Comparison of ENCODE assay signal across 10 cellular contexts in the genomic region with DNA sequence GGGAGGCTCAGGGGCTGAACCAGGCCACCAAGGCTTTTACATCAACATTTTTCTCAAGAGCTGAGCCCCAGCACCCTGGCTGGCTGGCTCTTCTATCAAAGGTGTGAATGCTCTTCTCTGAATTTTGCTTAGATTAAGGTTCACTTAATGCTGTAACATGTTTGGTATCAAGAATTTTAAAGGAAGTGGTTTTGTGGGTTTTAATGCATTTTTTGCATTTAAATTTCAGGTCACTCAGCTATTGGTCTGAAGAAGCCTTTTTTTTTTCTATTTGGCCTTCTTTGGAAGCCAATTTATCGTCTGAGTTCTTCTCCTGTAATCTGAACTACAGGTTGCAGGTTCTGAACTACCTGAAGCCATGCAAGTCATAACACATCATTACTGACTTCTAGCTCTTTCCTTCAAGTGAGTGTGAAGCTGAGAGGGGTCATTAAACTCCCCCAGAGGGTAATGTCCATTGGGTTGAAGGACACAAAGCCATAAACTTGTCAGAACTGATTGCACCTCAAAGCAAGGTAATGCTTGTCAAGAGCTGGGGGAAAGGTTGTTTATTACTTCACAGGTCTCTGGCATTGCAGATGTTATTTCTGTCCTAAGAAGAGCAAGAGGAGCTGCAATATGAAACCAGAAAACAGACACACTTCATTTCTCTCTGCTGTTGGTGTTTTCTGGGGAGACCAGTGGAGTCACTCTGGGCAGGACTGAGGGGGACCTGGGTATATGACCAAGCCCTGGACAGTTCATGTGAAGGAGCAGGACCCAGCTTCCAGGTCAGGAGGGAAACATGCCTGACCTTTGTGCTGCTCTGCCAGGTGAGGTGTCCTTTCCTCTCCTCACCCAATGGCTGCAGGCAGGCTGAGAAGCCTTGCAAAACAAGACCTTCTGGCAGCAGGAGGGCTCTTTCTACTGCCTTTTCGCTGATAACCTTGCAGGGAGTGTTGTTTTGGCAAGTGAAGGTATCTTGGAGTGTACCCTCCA. TPM values are rescaled to one million over a fixed set of nuclear protein-coding genes. Genes with fewer than 3 reads are reported as not detected.
DNase-seq lines count a peak whose midpoint lies in the region; ATAC-seq, FAIRE-seq and TF ChIP-seq lines count a peak whose summit lies in the region.
"Had no signal": no experiment of that assay in that cellular context is flagged by ENCODE, and none has a peak within 500 bp of the region (broad histone marks: within the 10 kb centered on the region; RNA-seq: fewer than 3 reads in every experiment).

No MANE protein-coding gene starts in this region.

- H3K4me2 ChIP-seq in SK-N-SH: no peak overlapping the region

- H3F3A ChIP-seq in SK-N-SH (replicated peaks; ENCODE audit: insufficient read depth): no peaks in the 10 kb centered on the region

- no peak for TF ChIP-seq RAD21 in SK-N-SH (IDR thresholded peaks at IDR 0.05; ENCODE audit: low read length)

- no peak for TF ChIP-seq EP300 in SK-N-SH (IDR thresholded peaks at IDR 0.05; ENCODE audit: borderline replicate concordance in 1 of 2, low read depth in 1 of 2, low read length in 1 of 2)

- H3K4me3 Mint-ChIP-seq in activated naive CD8-positive, alpha-beta T cell: peak overlapping the region; percentile 27
- H3K4me3 Mint-ChIP-seq: dendritic cell treated with granulocyte-macrophage colony-stimulating factor and Interleukin-4, amounts not matched to agents 40 ng/mL and 50 ng/mL, for 4 days had no signal

- no peaks in the 10 kb centered on the region for H3K27me3 ChIP-seq in small intestine (ENCODE audit: control insufficient read depth in 2 of 2, insufficient read depth in 2 of 2, low read length in 2 of 2)
- no peaks in the 10 kb centered on the region for H3K27me3 ChIP-seq in SK-N-SH (ENCODE audit: insufficient read depth)

- H3K9me2 ChIP-seq in SK-N-SH: no peaks in the 10 kb centered on the region

- no peaks in the 10 kb centered on the region for H3K9me3 Mint-ChIP-seq in activated naive CD8-positive, alpha-beta T cell (ENCODE audit: low read depth)
- H3K9me3 Mint-ChIP-seq: dendritic cell treated with granulocyte-macrophage colony-stimulating factor and Interleukin-4, amounts not matched to agents 40 ng/mL and 50 ng/mL, for 4 days had no signal

- H3K9me3 ChIP-seq in small intestine (ENCODE audit: control insufficient read depth, low read depth): no peaks in the 10 kb centered on the region
- H3K9me3 ChIP-seq in SK-N-SH: no peaks in the 10 kb centered on the region

- no peaks in the 10 kb centered on the region for H3K79me2 ChIP-seq in SK-N-SH (ENCODE audit: insufficient read depth)

- H3K9ac ChIP-seq in SK-N-SH: no peak overlapping the region

- peak; percentile 48 for ATAC-seq in HG03175 (IDR thresholded peaks at IDR 0.05; ENCODE audit: unreplicated experiment)
- ATAC-seq: Panc1 had no signal

- H3K27ac ChIP-seq in small intestine (ENCODE audit: low read depth in 1 of 2, low read length in 1 of 2) (peak overlapping the region; percentile 46 to 69), SK-N-SH (ENCODE audit: low read depth in 2 of 2, low read length in 1 of 2) (no peak overlapping the region; a peak in 1 of 4 replicates)

- peaks cover 38% of the 10 kb centered on the region for H3K4me1 Mint-ChIP-seq in activated naive CD8-positive, alpha-beta T cell (ENCODE audit: low read depth)

- WGBS in small intestine, 3 donors: 15 to 53% (median 17%) methylated on average over 2 of the region's 2 CpGs
- 89% methylated on average over 2 of the region's 2 CpGs for WGBS in SK-N-SH (ENCODE audit: low lambda C conversion rate)

- no peak overlapping the region for H2AFZ ChIP-seq in SK-N-SH (ENCODE audit: low read depth)

- peaks cover 6 to 12% of the 10 kb centered on the region in 2 donors for H3K4me1 ChIP-seq in small intestine (ENCODE audit: control insufficient read depth in 2 of 2, insufficient read depth in 1 of 2, low read depth in 1 of 2, low read length in 1 of 2)
- peaks cover 8 to 12% of the 10 kb centered on the region in 2 experiments; a peak in 3 of 4 replicates for H3K4me1 ChIP-seq in SK-N-SH (ENCODE audit: control insufficient read depth in 1 of 2, insufficient read depth in 2 of 2, low read depth in 1 of 2, low read length in 1 of 2)

- CTCF ChIA-PET in SK-N-SH (lab: Yijun Ruan, JAX): no interaction called here

- H3K4me3 ChIP-seq in small intestine (ENCODE audit: low read depth in 1 of 2, low read length in 2 of 2) (no peak overlapping the region), SK-N-SH (ENCODE audit: low read depth in 2 of 2, low read length in 1 of 2) (no peak overlapping the region)

- H3K27me3 Mint-ChIP-seq in activated naive CD8-positive, alpha-beta T cell: no peaks in the 10 kb centered on the region
- H3K27me3 Mint-ChIP-seq: dendritic cell treated with granulocyte-macrophage colony-stimulating factor and Interleukin-4, amounts not matched to agents 40 ng/mL and 50 ng/mL, for 4 days had no signal

- peaks cover 20% of the 10 kb centered on the region for H3K36me3 Mint-ChIP-seq in activated naive CD8-positive, alpha-beta T cell

- no peak for TF ChIP-seq CTCF in SK-N-SH (IDR thresholded peaks at IDR 0.05)

- H3K36me3 ChIP-seq in small intestine (ENCODE audit: control insufficient read depth in 2 of 2, insufficient read depth in 2 of 2, low read length in 2 of 2): no peaks in the 10 kb centered on the region
- no peaks in the 10 kb centered on the region for H3K36me3 ChIP-seq in SK-N-SH (replicated peaks in 1 of 2; ENCODE audit: control insufficient read depth in 1 of 2, insufficient read depth in 2 of 2, low read length in 1 of 2)

- POLR2A ChIA-PET in SK-N-SH (lab: Yijun Ruan, JAX): no interaction called here

- FAIRE-seq in small intestine (lab: Jason Lieb, UNC): no peak

- H4K20me1 ChIP-seq in SK-N-SH (ENCODE audit: insufficient read depth): no peaks in the 10 kb centered on the region

- peak overlapping the region; percentile 41 for H3K27ac Mint-ChIP-seq in activated naive CD8-positive, alpha-beta T cell
- H3K27ac Mint-ChIP-seq: dendritic cell treated with granulocyte-macrophage colony-stimulating factor and Interleukin-4, amounts not matched to agents 40 ng/mL and 50 ng/mL, for 4 days had no signal

- DNase-seq in NK-92 treated with Interleukin-12 subunit alpha and Interleukin-12 subunit beta, amount 100 ng/mL, for 24 hours (lab: John Stamatoyannopoulos, UW): peak; percentile 17
- DNase-seq in NK-92 (lab: John Stamatoyannopoulos, UW; ENCODE audit: unreplicated experiment) (no peak), small intestine (peak; percentile 90), NCI-H748 treated with DMSO at 0.1 percent for 48 hours (lab: John Stamatoyannopoulos, UW) (no peak), SK-N-SH (no peak), A172 (ENCODE audit: low spot score) (no peak)

TF ChIP-seq in SK-N-SH, 30 proteins besides CTCF, POLR2A, EP300 and RAD21:
- TF ChIP-seq, protein P1, sequence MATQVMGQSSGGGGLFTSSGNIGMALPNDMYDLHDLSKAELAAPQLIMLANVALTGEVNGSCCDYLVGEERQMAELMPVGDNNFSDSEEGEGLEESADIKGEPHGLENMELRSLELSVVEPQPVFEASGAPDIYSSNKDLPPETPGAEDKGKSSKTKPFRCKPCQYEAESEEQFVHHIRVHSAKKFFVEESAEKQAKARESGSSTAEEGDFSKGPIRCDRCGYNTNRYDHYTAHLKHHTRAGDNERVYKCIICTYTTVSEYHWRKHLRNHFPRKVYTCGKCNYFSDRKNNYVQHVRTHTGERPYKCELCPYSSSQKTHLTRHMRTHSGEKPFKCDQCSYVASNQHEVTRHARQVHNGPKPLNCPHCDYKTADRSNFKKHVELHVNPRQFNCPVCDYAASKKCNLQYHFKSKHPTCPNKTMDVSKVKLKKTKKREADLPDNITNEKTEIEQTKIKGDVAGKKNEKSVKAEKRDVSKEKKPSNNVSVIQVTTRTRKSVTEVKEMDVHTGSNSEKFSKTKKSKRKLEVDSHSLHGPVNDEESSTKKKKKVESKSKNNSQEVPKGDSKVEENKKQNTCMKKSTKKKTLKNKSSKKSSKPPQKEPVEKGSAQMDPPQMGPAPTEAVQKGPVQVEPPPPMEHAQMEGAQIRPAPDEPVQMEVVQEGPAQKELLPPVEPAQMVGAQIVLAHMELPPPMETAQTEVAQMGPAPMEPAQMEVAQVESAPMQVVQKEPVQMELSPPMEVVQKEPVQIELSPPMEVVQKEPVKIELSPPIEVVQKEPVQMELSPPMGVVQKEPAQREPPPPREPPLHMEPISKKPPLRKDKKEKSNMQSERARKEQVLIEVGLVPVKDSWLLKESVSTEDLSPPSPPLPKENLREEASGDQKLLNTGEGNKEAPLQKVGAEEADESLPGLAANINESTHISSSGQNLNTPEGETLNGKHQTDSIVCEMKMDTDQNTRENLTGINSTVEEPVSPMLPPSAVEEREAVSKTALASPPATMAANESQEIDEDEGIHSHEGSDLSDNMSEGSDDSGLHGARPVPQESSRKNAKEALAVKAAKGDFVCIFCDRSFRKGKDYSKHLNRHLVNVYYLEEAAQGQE (IDR thresholded peaks at IDR 0.05; ENCODE audit: low read depth, low read length): no peak
- TF ChIP-seq ELF1 (IDR thresholded peaks at IDR 0.05) (no peak), RFX5 (IDR thresholded peaks at IDR 0.05; ENCODE audit: low read length) (no peak)

RNA-seq across cellular contexts. Expression of gene NEDD9, which starts 26.1 kb away (rescaled TPM):
- polyA plus RNA-seq in small intestine (10 to 100 TPM; 13.6 to 15.1 (median 14.9) TPM), SK-N-SH (2012; rRNA removed) (7.4 and 9.9 TPM in 2 replicates)
- 6.1 and 6.8 TPM in 2 replicates for polyA plus RNA-seq in SK-N-SH (2012; cell fraction: cytosol; rRNA removed)
- polyA plus RNA-seq in SK-N-SH (2012; cell fraction: nucleus; rRNA removed): 12.2 and 22.1 TPM in 2 replicates
- 13.3 and 18.3 TPM in 2 replicates for total RNA-seq in A172 (2014; rRNA removed; shearing (Covaris generic))

Comparison
In these comparisons a context has a peak if more than half of its experiments do, and no peak if none do; other contexts are left out.
1. DNase-seq: peak in NK-92 treated with Interleukin-12 subunit alpha and Interleukin-12 subunit beta, amount 100 ng/mL, for 24 hours (single experiment) and small intestine (single experiment); none in NK-92 (single experiment), NCI-H748 treated with DMSO at 0.1 percent for 48 hours (single experiment), SK-N-SH (single experiment) and A172 (single experiment).
2. H3K27ac ChIP-seq: peak in small intestine (2 of 2); none in SK-N-SH (0 of 2).